ENCODE assay signal across 1 cellular context in the genomic region with DNA sequence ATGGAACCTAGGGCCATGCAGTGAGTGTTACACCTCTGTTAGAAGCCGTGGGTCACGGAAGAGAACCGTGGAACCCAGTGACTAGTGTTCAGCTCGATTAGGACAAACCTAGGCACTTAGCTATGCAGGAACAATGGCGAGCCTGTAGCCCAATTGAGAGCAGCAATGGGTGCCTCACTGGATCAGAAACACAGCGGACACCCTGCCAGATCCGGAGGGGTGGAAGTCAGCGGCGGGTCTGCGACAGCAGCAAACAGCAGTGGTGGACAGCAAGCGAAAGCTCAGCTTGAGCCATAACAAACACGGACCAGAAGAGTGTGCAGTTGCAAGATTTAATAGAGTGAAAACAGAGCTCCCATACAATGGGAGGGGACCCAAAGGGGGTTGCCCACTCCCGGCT. TPM values are rescaled to one million over a fixed set of nuclear protein-coding genes. Genes with fewer than 3 reads are reported as not detected.
"Had no signal": no experiment of that assay in that cellular context is flagged by ENCODE, and none has a peak within 500 bp of the region (broad histone marks: within the 10 kb centered on the region; RNA-seq: fewer than 3 reads in every experiment).

No MANE protein-coding gene starts in this region.

RNA-seq across cellular contexts. Expression of gene SUGCT, which starts 38.3 kb away (rescaled TPM):
- total RNA-seq: OCI-LY7 had no signal
